8 cellular contexts compared by ENCODE assay signal in genomic region chr16:67883872-67884261, GRCh38. TPM values are rescaled to one million over a fixed set of nuclear protein-coding genes. Genes with fewer than 3 reads are reported as not detected.
DNase-seq lines count a peak whose midpoint lies in the region; ATAC-seq, FAIRE-seq and TF ChIP-seq lines count a peak whose summit lies in the region.

No MANE protein-coding gene starts in this region.

- H3K9ac ChIP-seq in skeletal muscle tissue (ENCODE audit: low read depth in 1 of 3, low read length in 3 of 3), result peak overlapping the region; percentile 3 to 87 (median 58)

- no peaks in the 10 kb centered on the region for H3K9me3 ChIP-seq in RWPE2 (ENCODE audit: severe bottlenecking)
- H3K9me3 ChIP-seq in cardiac muscle cell (ENCODE audit: low read depth), result no peaks in the 10 kb centered on the region
- no peaks in the 10 kb centered on the region for H3K9me3 ChIP-seq in skeletal muscle tissue (ENCODE audit: control insufficient read depth in 3 of 3, low read length in 3 of 3)

- peak; percentile 80 for TF ChIP-seq CTCF in RWPE2 (IDR thresholded peaks at IDR 0.05; ENCODE audit: poor library complexity, severe bottlenecking)
- peak; percentile 87 for TF ChIP-seq CTCF in cardiac muscle cell (IDR thresholded peaks at IDR 0.05; ENCODE audit: low read depth, low read length)

- FAIRE-seq in GM19239 (lab: Jason Lieb, UNC), result no peak

- ATAC-seq in RWPE2 (ENCODE audit: low read depth) (peak; percentile 47; the same call in 2 of the 3 replicates), HG03520 (IDR thresholded peaks at IDR 0.05; ENCODE audit: unreplicated experiment) (no peak), HG03565 (IDR thresholded peaks at IDR 0.05; ENCODE audit: unreplicated experiment) (no peak)

- H3K27ac ChIP-seq in RWPE2 (ENCODE audit: poor library complexity, severe bottlenecking) (no peak overlapping the region), cardiac muscle cell (no peak overlapping the region), skeletal muscle tissue (ENCODE audit: low read depth, low read length) (peak overlapping the region; percentile 99)

- no peak overlapping the region for H3K4me3 ChIP-seq in RWPE2 (ENCODE audit: severe bottlenecking)
- H3K4me3 ChIP-seq in cardiac muscle cell, result no peak overlapping the region
- no peak overlapping the region for H3K4me3 ChIP-seq in skeletal muscle tissue (ENCODE audit: low read length in 3 of 3)

- in situ Hi-C loops in ACHN (cut with HindIII; ENCODE audit: low pct_ligation_motif_present, low pct_unique_long_range_greater_than_20kb, low sequenced_read_pairs), result no loop called here

- peaks cover 5% of the 10 kb centered on the region for H3K4me1 ChIP-seq in RWPE2 (ENCODE audit: insufficient read depth, poor library complexity, severe bottlenecking)
- H3K4me1 ChIP-seq in cardiac muscle cell (ENCODE audit: low read depth), result no peaks in the 10 kb centered on the region
- H3K4me1 ChIP-seq in skeletal muscle tissue (ENCODE audit: control insufficient read depth in 3 of 3, insufficient read depth in 3 of 3, low read length in 3 of 3), result peaks cover 51 to 61% (median 57%) of the 10 kb centered on the region in 3 donors

- H3K36me3 ChIP-seq in RWPE2 (ENCODE audit: low read depth), result peaks cover 47% of the 10 kb centered on the region
- H3K36me3 ChIP-seq in cardiac muscle cell, result peaks cover 26% of the 10 kb centered on the region
- H3K36me3 ChIP-seq in skeletal muscle tissue (ENCODE audit: control insufficient read depth in 3 of 3, insufficient read depth in 3 of 3, low read length in 3 of 3), result peaks cover 48 to 61% (median 55%) of the 10 kb centered on the region in 3 donors

- DNase-seq in ACHN, result peak; percentile 66
- peak; percentile 87 for DNase-seq in GM19239 (ENCODE audit: insufficient read length, low spot score)
- no peak for DNase-seq in RWPE2 (ENCODE audit: low spot score)
- DNase-seq in activated naive CD4-positive, alpha-beta T cell (lab: John Stamatoyannopoulos, UW), result peak; percentile 25 to 79 (median 65)
- peak; percentile 59 to 70 for DNase-seq in cardiac muscle cell (ENCODE audit: low read depth in 1 of 2, low spot score in 1 of 2)

- H3K27me3 ChIP-seq in RWPE2 (ENCODE audit: insufficient read depth, poor library complexity, severe bottlenecking) (no peaks in the 10 kb centered on the region), cardiac muscle cell (no peaks in the 10 kb centered on the region), skeletal muscle tissue (ENCODE audit: control insufficient read depth in 3 of 3, insufficient read depth in 3 of 3, low read length in 3 of 3) (no peaks in the 10 kb centered on the region)

RNA-seq across cellular contexts. Expression of gene NRN1L, which starts 0.8 kb away (rescaled TPM):
- total RNA-seq in cardiac muscle cell, result 2.2 and 4.8 TPM in 2 replicates
- 0.32 and 0.73 TPM in 2 replicates for polyA plus RNA-seq in cardiac muscle cell
- total RNA-seq in skeletal muscle tissue, result 1.0 TPM

RNA-seq across cellular contexts. Expression of gene PSKH1, which starts 9.2 kb away (rescaled TPM):
- total RNA-seq in cardiac muscle cell (31.0 and 31.6 TPM in 2 replicates), skeletal muscle tissue (9.9 TPM)
- 46.7 and 48.8 TPM in 2 replicates for polyA plus RNA-seq in cardiac muscle cell

RNA-seq across cellular contexts. Expression of gene EDC4, which starts 11.0 kb away (rescaled TPM):
- total RNA-seq in cardiac muscle cell (89.6 and 95.7 TPM in 2 replicates), skeletal muscle tissue (66.3 TPM)
- polyA plus RNA-seq in cardiac muscle cell, result 68.3 and 87.8 TPM in 2 replicates

RNA-seq across cellular contexts. Expression of gene CENPT, which starts 36.4 kb away (rescaled TPM):
- total RNA-seq in cardiac muscle cell (42.1 and 61.8 TPM in 2 replicates), skeletal muscle tissue (14.6 TPM)
- 65.2 and 70.2 TPM in 2 replicates for polyA plus RNA-seq in cardiac muscle cell

RNA-seq across cellular contexts. Expression of gene NUTF2, which starts 37.1 kb away (rescaled TPM):
- total RNA-seq in cardiac muscle cell (77.6 and 213 TPM in 2 replicates), skeletal muscle tissue (94.5 TPM)
- polyA plus RNA-seq in cardiac muscle cell, result 220 and 235 TPM in 2 replicates
